ENCODE assay signal across 8 cellular contexts in the genomic region with DNA sequence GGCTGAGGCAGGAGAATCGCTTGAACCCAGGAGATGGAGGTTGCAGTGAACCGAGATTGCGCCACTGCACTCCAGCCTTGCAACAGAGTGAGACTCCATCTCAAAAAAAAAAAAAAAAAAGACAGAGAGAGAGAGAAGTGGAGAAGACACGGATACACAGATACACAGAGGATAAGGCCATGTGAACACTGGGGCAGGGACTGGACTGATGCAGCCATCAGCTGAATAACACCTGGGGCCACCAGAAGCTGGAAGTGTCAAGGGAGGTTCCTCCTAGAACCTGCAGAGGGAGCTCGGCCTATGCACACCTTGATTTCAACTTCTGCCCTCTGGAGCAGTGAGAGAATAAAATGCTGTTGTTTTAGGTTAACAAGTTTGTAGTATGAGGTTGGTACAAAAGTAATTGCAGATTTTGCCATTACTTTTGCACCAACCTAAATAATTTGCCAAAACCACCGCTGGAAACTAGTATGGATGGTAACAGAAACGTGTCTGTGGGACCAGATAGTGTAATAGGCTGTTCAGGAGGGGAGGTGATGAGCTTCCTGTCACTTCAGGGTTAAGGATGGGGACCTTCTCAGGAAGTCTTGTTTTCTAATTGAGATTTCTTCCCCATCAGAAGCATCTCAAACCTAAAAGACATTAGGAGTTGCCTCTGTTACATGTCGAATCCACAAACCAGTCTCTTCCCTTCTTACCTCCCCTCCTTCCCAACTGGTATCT. TPM values are rescaled to one million over a fixed set of nuclear protein-coding genes. Genes with fewer than 3 reads are reported as not detected.
A peak's percentile ranks its signal among the peaks of the same experiment; 100 is the strongest.
DNase-seq lines count a peak whose midpoint lies in the region; ATAC-seq and TF ChIP-seq lines count a peak whose summit lies in the region.

No MANE protein-coding gene starts in this region.

- 60 to 62% methylated on average over 7 to 8 of the region's 8 CpGs for WGBS in transverse colon (ENCODE audit: low coverage in 1 of 2), 2 donors

- H3K36me3 ChIP-seq in left ventricle myocardium inferior (no peaks in the 10 kb centered on the region), transverse colon (no peaks in the 10 kb centered on the region), tibial artery (no peaks in the 10 kb centered on the region)

- in situ Hi-C loops in transverse colon (cut with MboI; ENCODE audit: low pct_ligation_motif_present in 1 of 4, low pct_unique_long_range_greater_than_20kb in 1 of 4, low sequenced_read_pairs in 3 of 4): loop anchor here in 2 of 4 donors (10.0 to 25.0 kb wide), 2 partner anchors 78 to 210 kb away; a partner anchor contains a TSS

- no peaks in the 10 kb centered on the region for H3K4me1 Mint-ChIP-seq in T-helper 17 cell

- H3K9me3 ChIP-seq in left ventricle myocardium inferior (replicated peaks): no peaks in the 10 kb centered on the region
- no peaks in the 10 kb centered on the region for H3K9me3 ChIP-seq in transverse colon
- no peaks in the 10 kb centered on the region for H3K9me3 ChIP-seq in tibial artery
- no peaks in the 10 kb centered on the region for H3K9me3 ChIP-seq in T-helper 17 cell (ENCODE audit: control insufficient read depth, low read length, poor library complexity, severe bottlenecking)

- H3K27me3 ChIP-seq in left ventricle myocardium inferior (ENCODE audit: low read depth) (no peaks in the 10 kb centered on the region), transverse colon (no peaks in the 10 kb centered on the region), tibial artery (peaks cover 0 to 8% of the 10 kb centered on the region in 2 donors)

- intact Hi-C loops in left ventricle myocardium inferior (cut with micrococcal nuclease) (no loop called here), transverse colon (cut with DNase I; ENCODE audit: low total_unique reads) (no loop called here), tibial artery (cut with DNase I; ENCODE audit: low total_unique reads) (no loop called here)

- H3K27ac Mint-ChIP-seq in T-helper 17 cell: no peak overlapping the region

- TF ChIP-seq POLR2A in transverse colon (IDR thresholded peaks at IDR 0.05): no peak

- peak; percentile 90 for TF ChIP-seq CTCF in VCaP (conservative IDR thresholded peaks at IDR 0.05)
- peak; percentile 71 for TF ChIP-seq CTCF in left ventricle myocardium inferior (IDR thresholded peaks at IDR 0.05; ENCODE audit: borderline replicate concordance)
- TF ChIP-seq CTCF in transverse colon (IDR thresholded peaks at IDR 0.05): peak; percentile 43 to 74 (median 59)
- no peak for TF ChIP-seq CTCF in tibial artery (IDR thresholded peaks at IDR 0.05)

- no peaks in the 10 kb centered on the region for H3K4me1 ChIP-seq in left ventricle myocardium inferior
- peaks cover 0 to 15% (median 0%) of the 10 kb centered on the region in 4 donors for H3K4me1 ChIP-seq in transverse colon
- H3K4me1 ChIP-seq in tibial artery: no peaks in the 10 kb centered on the region

- no peak overlapping the region for H3K4me3 Mint-ChIP-seq in T-helper 17 cell

- no peaks in the 10 kb centered on the region for H3K36me3 Mint-ChIP-seq in T-helper 17 cell (ENCODE audit: low read depth)

- TF ChIP-seq EP300 in transverse colon (IDR thresholded peaks at IDR 0.05; ENCODE audit: low read depth): no peak

- H3K4me3 ChIP-seq in left ventricle myocardium inferior (no peak overlapping the region), transverse colon (no peak overlapping the region), tibial artery (no peak overlapping the region)

- DNase-seq in EH (ENCODE audit: low read depth): peak; percentile 50
- DNase-seq in M059J (ENCODE audit: low read depth): peak; percentile 70
- DNase-seq in left ventricle myocardium inferior: no peak
- peak; percentile 57 for DNase-seq in transverse colon
- DNase-seq in tibial artery: no peak
- no peak for DNase-seq in T-helper 17 cell

- no peak overlapping the region for H3K27ac ChIP-seq in VCaP
- no peak overlapping the region for H3K27ac ChIP-seq in left ventricle myocardium inferior (replicated peaks)
- H3K27ac ChIP-seq in transverse colon: no peak overlapping the region
- no peak overlapping the region for H3K27ac ChIP-seq in tibial artery

- H3K27me3 Mint-ChIP-seq in T-helper 17 cell: peaks cover 13% of the 10 kb centered on the region

- no peak for ATAC-seq in T-helper 17 cell
- no peak for ATAC-seq in HG03159 (IDR thresholded peaks at IDR 0.05; ENCODE audit: unreplicated experiment)

RNA-seq across cellular contexts. Expression of a gene that starts 36.4 kb away (rescaled TPM):
- 0.22 and 0.81 TPM in 2 replicates for total RNA-seq in M059J (2014; rRNA removed; shearing (Covaris generic))
- total RNA-seq in left ventricle myocardium inferior (not detected), transverse colon (not detected), T-helper 17 cell (not detected)

RNA-seq across cellular contexts. Expression of a gene that starts 47.5 kb away (rescaled TPM):
- not detected in 2 replicates for total RNA-seq in M059J (2014; rRNA removed; shearing (Covaris generic))
- total RNA-seq in left ventricle myocardium inferior (not detected), transverse colon (under 1 TPM in 2 of 4 donors, not detected in 2; 0.48 to 0.68 TPM), T-helper 17 cell (not detected)

Comparison
In these comparisons a context has a peak if more than half of its experiments do, and no peak if none do; other contexts are left out.
1. DNase-seq: peak in EH (single experiment), M059J (single experiment) and transverse colon (single experiment); none in left ventricle myocardium inferior (single experiment), tibial artery (0 of 2) and T-helper 17 cell (0 of 3).
2. CTCF ChIP-seq: peak in VCaP (single experiment), left ventricle myocardium inferior (single experiment) and transverse colon (5 of 5); none in tibial artery (0 of 2).